In the genomic region with DNA sequence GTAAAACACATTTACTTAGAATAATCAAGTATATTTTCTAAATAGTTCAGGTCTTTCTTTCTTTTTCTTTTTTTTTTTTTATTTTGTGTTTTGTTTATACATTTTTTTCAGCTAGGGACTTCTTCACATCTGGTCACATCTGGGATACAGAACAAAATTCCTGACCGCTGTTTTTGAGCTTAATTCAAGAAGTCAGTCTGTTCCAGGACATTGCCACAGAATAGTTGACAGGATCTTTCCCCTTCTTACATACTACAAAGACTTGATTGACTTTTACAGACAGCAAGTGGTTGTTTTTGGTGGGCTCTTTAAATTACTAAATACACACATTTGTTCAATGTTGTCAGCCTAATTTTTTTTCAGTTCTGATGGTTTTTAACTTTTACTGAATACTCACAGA, we compare ENCODE assay signal across 19 cellular contexts. TPM values are rescaled to one million over a fixed set of nuclear protein-coding genes. Genes with fewer than 3 reads are reported as not detected.
"Had no signal": no experiment of that assay in that cellular context is flagged by ENCODE, and none has a peak within 500 bp of the region (broad histone marks: within the 10 kb centered on the region; RNA-seq: fewer than 3 reads in every experiment).

No MANE protein-coding gene starts in this region.

- H3K36me3 Mint-ChIP-seq: activated CD4-positive, alpha-beta memory T cell treated with anti-CD3 and anti-CD28 coated beads for 36 hours; activated naive CD4-positive, alpha-beta T cell treated with anti-CD3 and anti-CD28 coated beads, Interleukin-2, amount 50 U/mL, for 72 hours; naive thymus-derived CD8-positive, alpha-beta T cell; stimulated activated naive B cell treated with anti-CD40 and anti-IgM and Interleukin-4, amounts not matched to agents 10 μg/mL and 1 μg/mL and 100 μg/mL, for 72 hours had no signal

- H3K27me3 ChIP-seq: esophagus muscularis mucosa, foreskin keratinocyte, ovary, right lobe of liver, spleen, thyroid gland had no signal

- H3K4me1 ChIP-seq: esophagus muscularis mucosa, right lobe of liver, spleen, thyroid gland had no signal

- DNase-seq: activated CD4-positive, alpha-beta memory T cell treated with anti-CD3 and anti-CD28 coated beads for 36 hours; activated CD4-positive, alpha-beta T cell treated with anti-CD3 and anti-CD28 coated beads for 36 hours; activated gamma-delta T cell treated with Interleukin-2 at 50 U/mL for 16 hours; activated T-cell treated with anti-CD3 and anti-CD28 coated beads for 4 hours; effector CD8-positive, alpha-beta T cell; foreskin keratinocyte; mesendoderm; naive thymus-derived CD8-positive, alpha-beta T cell; ovary; right lobe of liver; spleen; stimulated activated naive B cell treated with anti-CD40 and anti-IgM and Interleukin-4, amounts not matched to agents 10 μg/mL and 1 μg/mL and 100 μg/mL, for 72 hours; SW 1271; thyroid gland had no signal

- H3K27me3 Mint-ChIP-seq: dendritic cell treated with granulocyte-macrophage colony-stimulating factor and Interleukin-4, amounts not matched to agents 40 ng/mL and 50 ng/mL, for 4 days had no signal

- H3K4me3 Mint-ChIP-seq: activated CD4-positive, alpha-beta memory T cell treated with anti-CD3 and anti-CD28 coated beads for 36 hours; activated CD4-positive, alpha-beta T cell treated with anti-CD3 and anti-CD28 coated beads for 36 hours; activated T-helper 1 cell treated with anti-CD3 and anti-CD28 coated beads, Interleukin-12 subunit alpha, Interleukin-12 subunit beta, Interleukin-2, Interleukin-4 antibody, amounts not matched to agents 30 ng/mL and 10 ng/mL and 1 ng/mL, durations not matched to agents 14 hours and 24 hours and 36 hours; dendritic cell treated with granulocyte-macrophage colony-stimulating factor and Interleukin-4, amounts not matched to agents 40 ng/mL and 50 ng/mL, for 4 days; naive thymus-derived CD8-positive, alpha-beta T cell; stimulated activated naive B cell treated with anti-CD40 and anti-IgM and Interleukin-4, amounts not matched to agents 10 μg/mL and 1 μg/mL and 100 μg/mL, for 72 hours had no signal

- H3K27ac ChIP-seq: foreskin keratinocyte, ovary, right lobe of liver, spleen, thyroid gland had no signal

- H3K4me1 Mint-ChIP-seq: activated CD4-positive, alpha-beta T cell treated with anti-CD3 and anti-CD28 coated beads for 36 hours; naive thymus-derived CD8-positive, alpha-beta T cell; stimulated activated naive B cell treated with anti-CD40 and anti-IgM and Interleukin-4, amounts not matched to agents 10 μg/mL and 1 μg/mL and 100 μg/mL, for 72 hours had no signal

- H3K27ac Mint-ChIP-seq: activated CD4-positive, alpha-beta memory T cell treated with anti-CD3 and anti-CD28 coated beads for 36 hours; activated CD4-positive, alpha-beta T cell treated with anti-CD3 and anti-CD28 coated beads for 36 hours; activated naive CD4-positive, alpha-beta T cell treated with anti-CD3 and anti-CD28 coated beads, Interleukin-2, amount 50 U/mL, for 72 hours; activated T-helper 1 cell treated with anti-CD3 and anti-CD28 coated beads, Interleukin-12 subunit alpha, Interleukin-12 subunit beta, Interleukin-2, Interleukin-4 antibody, amounts not matched to agents 30 ng/mL and 10 ng/mL and 1 ng/mL, durations not matched to agents 14 hours and 24 hours and 36 hours; dendritic cell treated with granulocyte-macrophage colony-stimulating factor and Interleukin-4, amounts not matched to agents 40 ng/mL and 50 ng/mL, for 4 days; naive thymus-derived CD8-positive, alpha-beta T cell; stimulated activated naive B cell treated with anti-CD40 and anti-IgM and Interleukin-4, amounts not matched to agents 10 μg/mL and 1 μg/mL and 100 μg/mL, for 72 hours had no signal

- ATAC-seq: activated CD4-positive, alpha-beta T cell treated with anti-CD3 and anti-CD28 coated beads for 36 hours; activated naive CD4-positive, alpha-beta T cell treated with anti-CD3 and anti-CD28 coated beads, Interleukin-2, amount 50 U/mL, for 72 hours; foreskin keratinocyte; naive thymus-derived CD8-positive, alpha-beta T cell; right lobe of liver; stimulated activated naive B cell treated with anti-CD40 and anti-IgM and Interleukin-4, amounts not matched to agents 10 μg/mL and 1 μg/mL and 100 μg/mL, for 72 hours had no signal

- H3K9me3 Mint-ChIP-seq: activated CD4-positive, alpha-beta memory T cell treated with anti-CD3 and anti-CD28 coated beads for 36 hours; activated naive CD4-positive, alpha-beta T cell treated with anti-CD3 and anti-CD28 coated beads, Interleukin-2, amount 50 U/mL, for 72 hours; activated T-helper 1 cell treated with anti-CD3 and anti-CD28 coated beads, Interleukin-12 subunit alpha, Interleukin-12 subunit beta, Interleukin-2, Interleukin-4 antibody, amounts not matched to agents 30 ng/mL and 10 ng/mL and 1 ng/mL, durations not matched to agents 14 hours and 24 hours and 36 hours; dendritic cell treated with granulocyte-macrophage colony-stimulating factor and Interleukin-4, amounts not matched to agents 40 ng/mL and 50 ng/mL, for 4 days; naive thymus-derived CD8-positive, alpha-beta T cell; stimulated activated naive B cell treated with anti-CD40 and anti-IgM and Interleukin-4, amounts not matched to agents 10 μg/mL and 1 μg/mL and 100 μg/mL, for 72 hours had no signal

- H3K4me3 ChIP-seq: esophagus muscularis mucosa, ovary, right lobe of liver, spleen, thyroid gland had no signal

- H3K9me3 ChIP-seq: esophagus muscularis mucosa, ovary, right lobe of liver, spleen, thyroid gland had no signal

- H3K36me3 ChIP-seq: esophagus muscularis mucosa, ovary, right lobe of liver, spleen, thyroid gland had no signal

RNA-seq across cellular contexts. Expression of a gene that starts 41.8 kb away (rescaled TPM):
- total RNA-seq: activated CD4-positive, alpha-beta memory T cell treated with anti-CD3 and anti-CD28 coated beads for 36 hours; activated CD4-positive, alpha-beta T cell treated with anti-CD3 and anti-CD28 coated beads for 36 hours; activated naive CD4-positive, alpha-beta T cell treated with anti-CD3 and anti-CD28 coated beads, Interleukin-2, amount 50 U/mL, for 72 hours; activated T-helper 1 cell treated with anti-CD3 and anti-CD28 coated beads, Interleukin-12 subunit alpha, Interleukin-12 subunit beta, Interleukin-2, Interleukin-4 antibody, amounts not matched to agents 30 ng/mL and 10 ng/mL and 1 ng/mL, durations not matched to agents 14 hours and 24 hours and 36 hours; naive thymus-derived CD8-positive, alpha-beta T cell; T-helper 2 cell treated with Interferon-gamma antibody and Interleukin-4, amounts not matched to agents 100 ng/mL and 5 ng/mL, for 36 hours had no signal
- polyA plus RNA-seq: naive thymus-derived CD8-positive, alpha-beta T cell had no signal
